ENCODE assay signal across 16 cellular contexts in genomic region chr12:66072566-66072965, GRCh38. TPM values are rescaled to one million over a fixed set of nuclear protein-coding genes. Genes with fewer than 3 reads are reported as not detected.
DNase-seq lines count a peak whose midpoint lies in the region; ATAC-seq and TF ChIP-seq lines count a peak whose summit lies in the region.
"Had no signal": no experiment of that assay in that cellular context is flagged by ENCODE, and none has a peak within 500 bp of the region (broad histone marks: within the 10 kb centered on the region; RNA-seq: fewer than 3 reads in every experiment).

No MANE protein-coding gene starts in this region.

- H3K27me3 Mint-ChIP-seq in T-cell = peaks cover 16 to 19% of the 10 kb centered on the region in 2 donors

- no peaks in the 10 kb centered on the region for H3K9me3 Mint-ChIP-seq in T-cell

- H3K27me3 ChIP-seq in ascending aorta = no peaks in the 10 kb centered on the region

- H3K36me3 Mint-ChIP-seq in T-cell = no peaks in the 10 kb centered on the region

- CTCF ChIA-PET in T-cell (lab: Charles Lee) = no interaction called here

- TF ChIP-seq CTCF in ascending aorta (IDR thresholded peaks at IDR 0.05) = no peak

- no peaks in the 10 kb centered on the region for H3K9me3 ChIP-seq in ascending aorta
- H3K9me3 ChIP-seq: mucosa of descending colon, stomach had no signal

- no peaks in the 10 kb centered on the region for H3K36me3 ChIP-seq in ascending aorta
- H3K36me3 ChIP-seq: stomach had no signal

- H3K4me1 Mint-ChIP-seq in T-cell = no peaks in the 10 kb centered on the region

- DNase-seq in NCI-H460 (ENCODE audit: extremely low read depth, low read depth) (peak; percentile 83), ascending aorta (ENCODE audit: low spot score in 2 of 2) (no peak), T-cell (no peak), NCI-H524 treated with DMSO at 0.1 percent for 48 hours (lab: John Stamatoyannopoulos, UW) (no peak)
- DNase-seq in NK-92 treated with Interleukin-12 subunit alpha and Interleukin-12 subunit beta, amount 100 ng/mL, for 24 hours (lab: John Stamatoyannopoulos, UW) = no peak
- DNase-seq: activated CD4-positive, CD25-positive, alpha-beta regulatory T cell treated with anti-CD3 and anti-CD28 coated beads, Interleukin-2, amount 50 U/mL, for 72 hours; activated T-cell treated with anti-CD3 and anti-CD28 coated beads, Interleukin-2, amount 50 U/mL, for 1 hour; amniotic stem cell; cortex of kidney; mucosa of descending colon; NCI-H1436; stomach had no signal

- no peak overlapping the region for H3K27ac Mint-ChIP-seq in T-cell

- no peak overlapping the region for H3K27ac ChIP-seq in ascending aorta
- H3K27ac ChIP-seq: C4-2B, stomach had no signal

- POLR2A ChIA-PET in T-cell (lab: Charles Lee) = no interaction called here

- ATAC-seq in GM18520 (IDR thresholded peaks at IDR 0.05; ENCODE audit: unreplicated experiment) (peak; percentile 43), GM21528 (IDR thresholded peaks at IDR 0.05; ENCODE audit: low FRiP score, unreplicated experiment) (peak; percentile 51), HG03045 (IDR thresholded peaks at IDR 0.05; ENCODE audit: unreplicated experiment) (peak; percentile 44), T-cell (replicated peaks in 1 of 4) (no peak)
- ATAC-seq: mucosa of descending colon had no signal

- intact Hi-C loops in ascending aorta (cut with DNase I) = no loop called here

- H3K4me1 ChIP-seq in ascending aorta = no peaks in the 10 kb centered on the region
- H3K4me1 ChIP-seq: stomach had no signal

- H3K4me3 ChIP-seq in ascending aorta = no peak overlapping the region
- H3K4me3 ChIP-seq: mucosa of descending colon, stomach had no signal

- no peak overlapping the region for H3K4me3 Mint-ChIP-seq in T-cell

RNA-seq across cellular contexts. Expression of gene LLPH, which starts 58.0 kb away (rescaled TPM):
- 36.0 and 39.6 TPM in 2 replicates for total RNA-seq in NCI-H460 (2014; rRNA removed; shearing (Covaris generic))
- 3.0 and 8.5 TPM in 2 replicates for polyA plus RNA-seq in NCI-H460 (2014; cell fraction: nucleus; rRNA removed)
- total RNA-seq in ascending aorta = 0.21 TPM
- total RNA-seq in T-cell = 10 to 100 TPM; 16.6 to 24.3 (median 22.3) TPM

Comparison
In these comparisons a context has a peak if more than half of its experiments do, and no peak if none do; other contexts are left out.
1. ATAC-seq: peak in GM18520 (single experiment), GM21528 (single experiment) and HG03045 (single experiment); none in T-cell (0 of 4).
2. RNA of gene LLPH, which starts 58.0 kb away (total RNA-seq): 36.0 to 39.6 TPM in NCI-H460 and 16.6 to 24.3 TPM in T-cell; 0.21 TPM in ascending aorta (single experiment); every median in the first group is over 10 times any median in the second.